Comparison of ENCODE assay signal across 8 cellular contexts in the genomic region with DNA sequence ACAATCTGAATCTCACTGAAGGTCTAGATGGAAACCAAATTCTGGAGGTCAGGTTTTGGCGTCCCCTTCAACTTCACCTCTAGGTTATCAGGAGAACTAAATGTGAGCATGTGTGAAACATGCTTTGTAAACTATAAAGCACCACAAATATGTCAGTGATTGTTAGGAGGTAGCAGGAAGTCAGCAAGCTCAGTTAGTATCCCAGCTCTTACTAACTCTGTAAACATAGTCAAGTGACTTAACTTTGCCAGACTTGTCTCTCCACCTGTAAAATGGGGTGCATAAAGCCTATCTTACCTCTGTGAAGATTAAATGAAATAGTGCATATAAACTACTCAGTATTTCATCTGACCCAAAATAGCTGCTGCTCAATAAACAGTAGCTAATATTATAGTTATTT.
"Had no signal": no experiment of that assay in that cellular context is flagged by ENCODE, and none has a peak within 500 bp of the region (broad histone marks: within the 10 kb centered on the region; RNA-seq: fewer than 3 reads in every experiment).

No MANE protein-coding gene starts in this region.

- ATAC-seq: GM12878 had no signal

- FAIRE-seq: G401.6, GM12878, GM12891, GM12892, GM18507, GM19239 had no signal

- DNase-seq: GDM1, GF-D8 had no signal

- H3K4me3 ChIP-seq: GM12878 had no signal
